21 cellular contexts compared by ENCODE assay signal in the genomic region with DNA sequence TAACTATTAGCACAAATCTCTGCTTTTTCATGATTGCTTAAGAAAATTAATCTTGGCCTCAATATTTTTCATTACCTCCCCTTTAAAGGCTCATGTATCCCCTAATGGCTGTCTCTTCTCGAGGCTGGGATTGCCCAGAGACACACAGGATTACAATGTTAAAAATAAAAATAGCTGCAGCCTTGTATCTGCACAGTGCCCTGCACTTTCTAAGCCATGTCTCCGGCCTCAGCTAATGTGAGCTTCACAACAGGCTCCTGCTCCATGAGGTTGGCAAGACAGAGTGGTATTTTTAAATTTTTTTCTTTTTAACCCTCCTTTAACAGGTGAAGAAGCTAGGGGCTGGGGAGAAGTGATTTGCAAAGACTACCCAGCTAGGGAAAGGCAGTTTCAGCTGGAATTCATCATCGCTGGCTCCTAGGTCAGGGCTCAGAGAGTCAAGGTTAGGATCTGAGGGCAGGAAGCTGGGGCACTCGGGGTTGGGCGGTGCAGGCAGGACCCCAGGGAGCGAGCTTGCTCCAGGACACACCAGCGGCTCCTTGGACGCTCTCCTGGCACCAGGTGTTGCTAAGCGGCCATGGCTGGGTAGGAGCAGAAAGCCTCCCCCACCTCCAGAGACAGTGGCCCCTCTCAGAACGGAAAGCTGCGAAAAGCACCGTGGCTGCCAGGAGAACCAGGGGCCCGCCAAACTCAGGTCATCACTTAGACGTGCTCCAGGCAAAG.
"Had no signal": no experiment of that assay in that cellular context is flagged by ENCODE, and none has a peak within 500 bp of the region (broad histone marks: within the 10 kb centered on the region; RNA-seq: fewer than 3 reads in every experiment).

No MANE protein-coding gene starts in this region.

- H3K4me3 ChIP-seq: adrenal gland, breast epithelium, coronary artery, left lung, testis had no signal

- H3K27ac ChIP-seq: adrenal gland, breast epithelium, coronary artery, esophagus squamous epithelium, left lung, parathyroid adenoma, testis had no signal

- H3K36me3 ChIP-seq: adrenal gland, breast epithelium, esophagus squamous epithelium, left lung had no signal

- DNase-seq: activated CD4-positive, alpha-beta T cell treated with anti-CD3 and anti-CD28 coated beads, Interleukin-2, amount 10 ng/mL, durations not matched to agents 7 days and 5 days; activated CD8-positive, alpha-beta memory T cell treated with anti-CD3 and anti-CD28 coated beads, Interleukin-2, amount 10 ng/mL, durations not matched to agents 7 days and 5 days; activated CD8-positive, alpha-beta T cell treated with anti-CD3 and anti-CD28 coated beads for 36 hours; activated gamma-delta T cell; activated T-cell treated with anti-CD3 and anti-CD28 coated beads for 4 hours; adrenal gland; endodermal cell; esophagus squamous epithelium; immature natural killer cell; left lung; mammary epithelial cell; natural killer cell; small intestine; stimulated activated CD4-positive, alpha-beta T cell treated with anti-CD3 and anti-CD28 coated beads, Interleukin-2, amount 100 ng/mL, for 24 hours; testis had no signal

- H3K4me1 ChIP-seq: adrenal gland, left lung, parathyroid adenoma had no signal

- H3K9me3 ChIP-seq: adrenal gland, breast epithelium, esophagus squamous epithelium, left lung, testis had no signal

- FAIRE-seq: small intestine had no signal

- H3K79me2 ChIP-seq: parathyroid adenoma had no signal

- ATAC-seq: activated CD4-positive, CD25-positive, alpha-beta regulatory T cell treated with anti-CD3 and anti-CD28 coated beads, Interleukin-2, amount 50 U/mL, for 24 hours; activated CD8-positive, alpha-beta memory T cell treated with anti-CD3 and anti-CD28 coated beads, Interleukin-2, amount 10 ng/mL, durations not matched to agents 7 days and 5 days; activated CD8-positive, alpha-beta T cell treated with anti-CD3 and anti-CD28 coated beads for 36 hours; left lung; natural killer cell; SK-N-SH treated with all-trans-retinoic acid at 6 μM for 48 hours; stimulated activated memory B cell treated with anti-CD40 and anti-IgM and Interleukin-4, amounts not matched to agents 10 μg/mL and 1 μg/mL and 100 μg/mL, for 72 hours had no signal

- H3K27me3 ChIP-seq: adrenal gland, breast epithelium, left lung, testis had no signal

- H3K9ac ChIP-seq: parathyroid adenoma had no signal

- H2AFZ ChIP-seq: parathyroid adenoma had no signal
